10 cellular contexts compared by ENCODE assay signal in genomic region chr1:18965206-18966173, GRCh38. TPM values are rescaled to one million over a fixed set of nuclear protein-coding genes. Genes with fewer than 3 reads are reported as not detected.
A peak's percentile ranks its signal among the peaks of the same experiment; 100 is the strongest.
DNase-seq lines count a peak whose midpoint lies in the region; FAIRE-seq and TF ChIP-seq lines count a peak whose summit lies in the region.
"Had no signal": no experiment of that assay in that cellular context is flagged by ENCODE, and none has a peak within 500 bp of the region (broad histone marks: within the 10 kb centered on the region; RNA-seq: fewer than 3 reads in every experiment).

No MANE protein-coding gene starts in this region.

- H3K36me3 ChIP-seq in NT2/D1 (ENCODE audit: insufficient read depth, insufficient read length, low read length) (no peaks in the 10 kb centered on the region), ectodermal cell (ENCODE audit: control insufficient read depth, insufficient read depth, low read length) (no peaks in the 10 kb centered on the region), spleen (no peaks in the 10 kb centered on the region), small intestine (ENCODE audit: control insufficient read depth in 2 of 2, insufficient read depth in 2 of 2, low read length in 2 of 2) (no peaks in the 10 kb centered on the region)

- POLR2A ChIA-PET in activated CD4-positive, alpha-beta T cell treated with anti-CD3 and anti-CD28 coated beads, Interleukin-2, amount 10 ng/mL, durations not matched to agents 7 days and 5 days (lab: Charles Lee): no interaction called here

- peak overlapping the region; percentile 69 for H3K27ac ChIP-seq in ectodermal cell (ENCODE audit: insufficient read depth, low read depth, low read length, poor library complexity, severe bottlenecking)
- no peak overlapping the region for H3K27ac ChIP-seq in spleen
- H3K27ac ChIP-seq in small intestine (ENCODE audit: low read depth in 1 of 2, low read length in 1 of 2): no peak overlapping the region

- H3K9me3 ChIP-seq in NT2/D1 (ENCODE audit: insufficient read depth, low read length): no peaks in the 10 kb centered on the region
- H3K9me3 ChIP-seq in ectodermal cell (ENCODE audit: control insufficient read depth, low read length): no peaks in the 10 kb centered on the region
- no peaks in the 10 kb centered on the region for H3K9me3 ChIP-seq in spleen
- no peaks in the 10 kb centered on the region for H3K9me3 ChIP-seq in small intestine (ENCODE audit: control insufficient read depth, low read depth)

- no peak for TF ChIP-seq CTCF in spleen (IDR thresholded peaks at IDR 0.05 in 8 of 11, conservative IDR thresholded peaks at IDR 0.05 in 3 of 11)

- H3K27me3 ChIP-seq in NT2/D1 (ENCODE audit: insufficient read depth, insufficient read length) (no peaks in the 10 kb centered on the region), ectodermal cell (ENCODE audit: control insufficient read depth, insufficient read depth, low read length, poor library complexity, severe bottlenecking) (no peaks in the 10 kb centered on the region), spleen (replicated peaks in 1 of 7) (peaks cover 0 to 13% (median 0%) of the 10 kb centered on the region in 7 donors), small intestine (ENCODE audit: control insufficient read depth in 2 of 2, insufficient read depth in 2 of 2, low read length in 2 of 2) (peaks cover 0 to 2% of the 10 kb centered on the region in 2 donors)

- no peak overlapping the region for H3K27ac Mint-ChIP-seq in activated CD4-positive, alpha-beta T cell treated with anti-CD3 and anti-CD28 coated beads, Interleukin-2, amount 10 ng/mL, durations not matched to agents 7 days and 5 days

- peaks cover 14% of the 10 kb centered on the region for H3K27me3 Mint-ChIP-seq in activated CD4-positive, alpha-beta T cell treated with anti-CD3 and anti-CD28 coated beads, Interleukin-2, amount 10 ng/mL, durations not matched to agents 7 days and 5 days

- DNase-seq in activated CD4-positive, alpha-beta T cell treated with anti-CD3 and anti-CD28 coated beads, Interleukin-2, amount 50 U/mL, for 48 hours: peak; percentile 39 to 61
- no peak for DNase-seq in activated CD4-positive, alpha-beta T cell treated with anti-CD3 and anti-CD28 coated beads, Interleukin-2, amount 10 ng/mL, durations not matched to agents 7 days and 5 days
- DNase-seq in NT2/D1 (ENCODE audit: low read depth, low spot score) (peak; percentile 71), spleen (peak; percentile 24), small intestine (no peak), NCI-H774 (lab: John Stamatoyannopoulos, UW) (no peak), hepatic stellate cell (ENCODE audit: low spot score) (no peak)
- DNase-seq: ACHN had no signal

- no peak for TF ChIP-seq POLR2A in spleen (IDR thresholded peaks at IDR 0.05)

- intact Hi-C loops in spleen (cut with DNase I; ENCODE audit: low total_unique reads): no loop called here

- H3K4me1 Mint-ChIP-seq in activated CD4-positive, alpha-beta T cell treated with anti-CD3 and anti-CD28 coated beads, Interleukin-2, amount 10 ng/mL, durations not matched to agents 7 days and 5 days: peaks cover 1% of the 10 kb centered on the region

- H3K4me3 ChIP-seq in NT2/D1 (ENCODE audit: insufficient read length, low read depth) (no peak overlapping the region), ectodermal cell (ENCODE audit: insufficient read depth, low read depth, low read length) (no peak overlapping the region), spleen (no peak overlapping the region), small intestine (ENCODE audit: low read depth in 1 of 2, low read length in 2 of 2) (no peak overlapping the region)

- CTCF ChIA-PET in activated CD4-positive, alpha-beta T cell treated with anti-CD3 and anti-CD28 coated beads, Interleukin-2, amount 10 ng/mL, durations not matched to agents 7 days and 5 days (lab: Charles Lee): no interaction called here

- WGBS in ectodermal cell, 2 experiments: 44 to 49% methylated on average over 17 of the region's 17 CpGs
- WGBS in spleen, 5 donors: 70 to 89% (median 75%) methylated on average over 14 to 17 of the region's 17 CpGs
- WGBS in small intestine, 3 donors: 80 to 82% (median 81%) methylated on average over 17 of the region's 17 CpGs

- no peaks in the 10 kb centered on the region for H3K36me3 Mint-ChIP-seq in activated CD4-positive, alpha-beta T cell treated with anti-CD3 and anti-CD28 coated beads, Interleukin-2, amount 10 ng/mL, durations not matched to agents 7 days and 5 days (ENCODE audit: low read depth)

- no peak for FAIRE-seq in small intestine (lab: Jason Lieb, UNC)
- FAIRE-seq: endothelial cell of umbilical vein had no signal

- H3K4me1 ChIP-seq in NT2/D1 (ENCODE audit: insufficient read depth, insufficient read length) (peaks cover 13% of the 10 kb centered on the region), ectodermal cell (ENCODE audit: control insufficient read depth, insufficient read depth, low read length) (peaks cover 14% of the 10 kb centered on the region), spleen (no peaks in the 10 kb centered on the region), small intestine (ENCODE audit: control insufficient read depth in 2 of 2, insufficient read depth in 1 of 2, low read depth in 1 of 2, low read length in 1 of 2) (no peaks in the 10 kb centered on the region)

- no peaks in the 10 kb centered on the region for H3K9me3 Mint-ChIP-seq in activated CD4-positive, alpha-beta T cell treated with anti-CD3 and anti-CD28 coated beads, Interleukin-2, amount 10 ng/mL, durations not matched to agents 7 days and 5 days

- H3K9ac ChIP-seq in NT2/D1 (ENCODE audit: insufficient read length, low read depth): no peak overlapping the region

- H3K4me3 Mint-ChIP-seq in activated CD4-positive, alpha-beta T cell treated with anti-CD3 and anti-CD28 coated beads, Interleukin-2, amount 10 ng/mL, durations not matched to agents 7 days and 5 days: no peak overlapping the region

RNA-seq across cellular contexts. Expression of gene IFFO2, which starts 9.0 kb away (rescaled TPM):
- 10 to 100 TPM; 20.4 to 21.7 TPM for total RNA-seq in activated CD4-positive, alpha-beta T cell treated with anti-CD3 and anti-CD28 coated beads, Interleukin-2, amount 10 ng/mL, durations not matched to agents 7 days and 5 days
- polyA plus RNA-seq in ectodermal cell (2013, experiment 1 of 4): 4.9 TPM
- 3.3 TPM for polyA plus RNA-seq in ectodermal cell (2013, experiment 2 of 4)
- 3.2 TPM for polyA plus RNA-seq in ectodermal cell (2013, experiment 3 of 4)
- polyA plus RNA-seq in ectodermal cell (2013, experiment 4 of 4): 3.5 TPM
- total RNA-seq in spleen: 10 to 100 TPM; 13.6 to 19.7 (median 16.4) TPM
- 1 to 10 TPM; 2.7 to 6.2 (median 2.9) TPM for polyA plus RNA-seq in spleen
- polyA plus RNA-seq in small intestine: 1 to 10 TPM in 2 of 3 donors, under 1 TPM in 1; 0.22 to 3.5 (median 1.4) TPM

Comparison
In these comparisons a context has a peak if more than half of its experiments do, and no peak if none do; other contexts are left out.
1. DNase-seq: peak in activated CD4-positive, alpha-beta T cell treated with anti-CD3 and anti-CD28 coated beads, Interleukin-2, amount 50 U/mL, for 48 hours (2 of 2), NT2/D1 (single experiment) and spleen (single experiment); none in activated CD4-positive, alpha-beta T cell treated with anti-CD3 and anti-CD28 coated beads, Interleukin-2, amount 10 ng/mL, durations not matched to agents 7 days and 5 days (single experiment), small intestine (single experiment), NCI-H774 (single experiment) and hepatic stellate cell (single experiment).